In the genomic region with DNA sequence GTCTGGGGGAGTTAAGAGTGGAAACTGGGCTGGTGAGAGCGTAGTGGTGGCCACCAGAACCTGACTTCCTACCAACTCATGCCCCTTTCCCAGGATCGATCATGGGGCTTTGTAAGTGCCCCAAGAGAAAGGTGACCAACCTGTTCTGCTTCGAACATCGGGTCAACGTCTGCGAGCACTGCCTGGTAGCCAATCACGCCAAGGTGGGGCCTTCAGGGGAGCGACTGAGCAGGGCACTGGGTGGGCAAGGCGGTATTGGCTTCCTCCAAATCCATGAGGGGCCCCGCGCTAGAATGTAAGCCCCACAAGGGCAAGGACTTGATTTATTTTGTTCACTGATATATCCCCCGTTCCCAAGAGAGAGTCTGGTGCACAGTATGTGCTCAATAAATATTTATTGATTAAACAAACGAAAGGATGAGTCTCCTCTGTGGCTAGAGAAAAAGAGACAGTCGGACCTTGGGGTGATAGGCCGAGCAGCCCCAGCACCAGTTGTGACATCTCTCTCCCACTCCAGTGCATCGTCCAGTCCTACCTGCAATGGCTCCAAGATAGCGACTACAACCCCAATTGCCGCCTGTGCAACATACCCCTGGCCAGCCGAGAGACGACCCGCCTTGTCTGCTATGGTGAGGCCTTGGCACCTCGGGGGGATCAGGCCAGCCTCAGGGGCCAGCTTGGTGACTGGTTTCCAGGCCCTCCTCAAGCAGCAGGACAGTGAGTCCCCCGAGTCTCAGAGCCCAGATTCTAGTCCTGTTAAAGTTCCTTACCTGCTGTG, we compare ENCODE assay signal across 1 cellular context.
TF ChIP-seq lines count a peak whose summit lies in the region.

No MANE protein-coding gene starts in this region.

TF ChIP-seq in H1, 55 proteins besides CTCF, POLR2A, EP300 and RAD21:
- no peak for TF ChIP-seq JUN (IDR thresholded peaks at IDR 0.05; ENCODE audit: low read depth, low read length)
- TF ChIP-seq CTBP2 (IDR thresholded peaks at IDR 0.05; ENCODE audit: borderline replicate concordance, insufficient read depth, insufficient read length, low read length) = no peak
- TF ChIP-seq, protein P1, sequence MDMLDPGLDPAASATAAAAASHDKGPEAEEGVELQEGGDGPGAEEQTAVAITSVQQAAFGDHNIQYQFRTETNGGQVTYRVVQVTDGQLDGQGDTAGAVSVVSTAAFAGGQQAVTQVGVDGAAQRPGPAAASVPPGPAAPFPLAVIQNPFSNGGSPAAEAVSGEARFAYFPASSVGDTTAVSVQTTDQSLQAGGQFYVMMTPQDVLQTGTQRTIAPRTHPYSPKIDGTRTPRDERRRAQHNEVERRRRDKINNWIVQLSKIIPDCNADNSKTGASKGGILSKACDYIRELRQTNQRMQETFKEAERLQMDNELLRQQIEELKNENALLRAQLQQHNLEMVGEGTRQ (IDR thresholded peaks at IDR 0.05; ENCODE audit: low read length) = no peak
- no peak for TF ChIP-seq ASH2L (IDR thresholded peaks at IDR 0.05; ENCODE audit: low read length)
- 0 out of 4 replicates have a peak, but pooled peaks of 1 of the 2 experiments have one; percentile 2 for TF ChIP-seq SIN3A (conservative IDR thresholded peaks at IDR 0.05 in 1 of 2, IDR thresholded peaks at IDR 0.05 in 1 of 2; ENCODE audit: low read depth in 1 of 2, low read length in 2 of 2)
- no peak for TF ChIP-seq CHD2 (IDR thresholded peaks at IDR 0.05; ENCODE audit: low read length)
